20 cellular contexts compared by ENCODE assay signal in genomic region chr2:186309901-186310300, GRCh38.
A peak's percentile ranks its signal among the peaks of the same experiment; 100 is the strongest.
DNase-seq lines count a peak whose midpoint lies in the region; ATAC-seq, FAIRE-seq and TF ChIP-seq lines count a peak whose summit lies in the region.
"Had no signal": no experiment of that assay in that cellular context is flagged by ENCODE, and none has a peak within 500 bp of the region (broad histone marks: within the 10 kb centered on the region; RNA-seq: fewer than 3 reads in every experiment).

No MANE protein-coding gene starts in this region.

- H3K27ac Mint-ChIP-seq in immature natural killer cell = no peak overlapping the region
- H3K27ac Mint-ChIP-seq: activated B cell treated with CpG ODN at 0.5 μM for 24 hours; activated T-helper 2 cell treated with anti-CD3 and anti-CD28 coated beads, Interferon-gamma antibody, Interleukin-2, Interleukin-4, amounts not matched to agents 10 μg/mL and 5 μg/mL and 100 μg/mL, durations not matched to agents 14 hours and 24 hours and 36 hours; CD8-positive, alpha-beta T cell; naive thymus-derived CD8-positive, alpha-beta T cell had no signal

- no peak overlapping the region for H3K9ac ChIP-seq in kidney (ENCODE audit: low read length in 2 of 2)

- H3K4me3 ChIP-seq in right atrium auricular region = no peak overlapping the region
- no peak overlapping the region for H3K4me3 ChIP-seq in body of pancreas
- no peak overlapping the region for H3K4me3 ChIP-seq in heart right ventricle
- no peak overlapping the region for H3K4me3 ChIP-seq in testis
- no peak overlapping the region for H3K4me3 ChIP-seq in kidney (ENCODE audit: low read length in 2 of 2)
- H3K4me3 ChIP-seq: lower lobe of right lung, prostate gland, stomach, uterus had no signal

- WGBS in body of pancreas, 2 donors = 0 to 57% methylated on average over 1 to 2 of the region's 2 CpGs
- WGBS in heart right ventricle, 2 donors = 54 to 64% methylated on average over 2 of the region's 2 CpGs
- WGBS in testis, 2 donors = 36 to 50% methylated on average over 2 of the region's 2 CpGs

- H3K9me3 Mint-ChIP-seq in immature natural killer cell = peaks cover 20 to 46% (median 24%) of the 10 kb centered on the region in 6 donors

- H3K4me3 Mint-ChIP-seq in immature natural killer cell = no peak overlapping the region
- H3K4me3 Mint-ChIP-seq: activated B cell treated with CpG ODN at 0.5 μM for 24 hours; CD8-positive, alpha-beta T cell; naive thymus-derived CD8-positive, alpha-beta T cell had no signal

- FAIRE-seq in kidney (lab: Jason Lieb, UNC) = no peak
- FAIRE-seq: RCC 7860 had no signal

- no peaks in the 10 kb centered on the region for H3K27me3 ChIP-seq in right atrium auricular region
- H3K27me3 ChIP-seq in body of pancreas = no peaks in the 10 kb centered on the region
- H3K27me3 ChIP-seq in heart right ventricle = no peaks in the 10 kb centered on the region
- H3K27me3 ChIP-seq in testis = no peaks in the 10 kb centered on the region
- H3K27me3 ChIP-seq: stomach, uterus had no signal

- H3K4me1 Mint-ChIP-seq in immature natural killer cell = no peaks in the 10 kb centered on the region
- H3K4me1 Mint-ChIP-seq: activated B cell treated with CpG ODN at 0.5 μM for 24 hours had no signal

- TF ChIP-seq POLR2A in body of pancreas (IDR thresholded peaks at IDR 0.05) = no peak
- TF ChIP-seq POLR2A in testis (IDR thresholded peaks at IDR 0.05) = no peak

- no peak for DNase-seq in Right ventricle myocardium superior
- no peak for DNase-seq in right atrium auricular region (ENCODE audit: low spot score)
- DNase-seq in body of pancreas = peak in 3 of 4 donors; percentile 3 to 45 (median 22)
- DNase-seq in heart right ventricle = peak in 1 of 2 donors; percentile 12
- peak; percentile 78 for DNase-seq in testis
- DNase-seq in activated effector memory CD4-positive, alpha-beta T cell treated with anti-CD3 and anti-CD28 coated beads, Interleukin-2, amount 50 U/mL, for 16 hours = no peak
- DNase-seq in kidney = no peak
- DNase-seq in immature natural killer cell = no peak
- DNase-seq: activated B cell treated with CpG ODN at 0.5 μM for 24 hours; CD8-positive, alpha-beta T cell; erythroblast; lower lobe of right lung; naive thymus-derived CD8-positive, alpha-beta T cell; NCI-H2107; NCI-H774; stomach; uterus had no signal

- intact Hi-C loops in Right ventricle myocardium superior (cut with DNase I) (no loop called here), body of pancreas (cut with DNase I) (no loop called here), heart right ventricle (cut with DNase I) (no loop called here), testis (cut with DNase I; ENCODE audit: low total_unique reads) (no loop called here), kidney (cut with DNase I) (no loop called here)

- H3K27ac ChIP-seq in right atrium auricular region (no peak overlapping the region), body of pancreas (no peak overlapping the region), heart right ventricle (no peak overlapping the region), testis (no peak overlapping the region), kidney (ENCODE audit: low read depth in 2 of 2, low read length in 2 of 2) (no peak overlapping the region)
- H3K27ac ChIP-seq: lower lobe of right lung, prostate gland, stomach, uterus had no signal

- H3K36me3 ChIP-seq in right atrium auricular region = no peaks in the 10 kb centered on the region
- no peaks in the 10 kb centered on the region for H3K36me3 ChIP-seq in body of pancreas (replicated peaks in 1 of 2; ENCODE audit: insufficient read depth in 1 of 2, low read depth in 2 of 2)
- peaks cover 0 to 5% (median 0%) of the 10 kb centered on the region in 9 donors for H3K36me3 ChIP-seq in heart right ventricle
- H3K36me3 ChIP-seq in testis (ENCODE audit: low read depth, missing control alignments) = no peaks in the 10 kb centered on the region
- no peaks in the 10 kb centered on the region for H3K36me3 ChIP-seq in kidney (ENCODE audit: control insufficient read depth in 1 of 2, insufficient read depth in 2 of 2, low read length in 2 of 2)
- H3K36me3 ChIP-seq: lower lobe of right lung, prostate gland, uterus had no signal

- peaks cover 23 to 33% (median 29%) of the 10 kb centered on the region in 3 donors for H3K36me3 Mint-ChIP-seq in immature natural killer cell

- H3K4me1 ChIP-seq in right atrium auricular region = no peaks in the 10 kb centered on the region
- H3K4me1 ChIP-seq in body of pancreas = no peaks in the 10 kb centered on the region
- no peaks in the 10 kb centered on the region for H3K4me1 ChIP-seq in heart right ventricle
- no peaks in the 10 kb centered on the region for H3K4me1 ChIP-seq in testis
- no peaks in the 10 kb centered on the region for H3K4me1 ChIP-seq in kidney (ENCODE audit: control insufficient read depth in 1 of 2, insufficient read depth in 1 of 2, low read depth in 1 of 2, low read length in 2 of 2)
- H3K4me1 ChIP-seq: lower lobe of right lung, prostate gland, stomach, uterus had no signal

- TF ChIP-seq CTCF in right atrium auricular region (IDR thresholded peaks at IDR 0.05) (no peak), body of pancreas (IDR thresholded peaks at IDR 0.05) (no peak), heart right ventricle (IDR thresholded peaks at IDR 0.05) (no peak), testis (IDR thresholded peaks at IDR 0.05) (no peak), kidney (IDR thresholded peaks at IDR 0.05; ENCODE audit: borderline replicate concordance, extremely low read depth, insufficient read depth) (no peak)

- no peaks in the 10 kb centered on the region for H3K27me3 Mint-ChIP-seq in immature natural killer cell (ENCODE audit: low read depth in 3 of 3)
- H3K27me3 Mint-ChIP-seq: activated B cell treated with CpG ODN at 0.5 μM for 24 hours; naive thymus-derived CD8-positive, alpha-beta T cell had no signal

- peaks cover 0 to 27% of the 10 kb centered on the region in 2 donors for H3K9me3 ChIP-seq in right atrium auricular region
- H3K9me3 ChIP-seq in body of pancreas = peaks cover 0 to 6% (median 0%) of the 10 kb centered on the region in 3 donors
- H3K9me3 ChIP-seq in heart right ventricle = peaks cover 0 to 36% (median 10%) of the 10 kb centered on the region in 11 donors
- H3K9me3 ChIP-seq in testis = no peaks in the 10 kb centered on the region
- peaks cover 0 to 7% of the 10 kb centered on the region in 2 donors for H3K9me3 ChIP-seq in kidney (ENCODE audit: control insufficient read depth in 1 of 2, low read length in 2 of 2)
- H3K9me3 ChIP-seq: prostate gland had no signal

- ATAC-seq in Right ventricle myocardium superior (ENCODE audit: poor library complexity) (peak; percentile 57), body of pancreas (no peak), heart right ventricle (peak in 5 of 8 donors; percentile 21 to 80 (median 63))
- ATAC-seq: CD8-positive, alpha-beta T cell; lower lobe of right lung; naive thymus-derived CD8-positive, alpha-beta T cell had no signal

Comparison
In these comparisons a context has a peak if more than half of its experiments do, and no peak if none do; other contexts are left out.
1. DNase-seq: peak in body of pancreas (3 of 4) and testis (single experiment); none in Right ventricle myocardium superior (single experiment), right atrium auricular region (single experiment), activated effector memory CD4-positive, alpha-beta T cell treated with anti-CD3 and anti-CD28 coated beads, Interleukin-2, amount 50 U/mL, for 16 hours (single experiment), kidney (single experiment) and immature natural killer cell (0 of 3).